Comparison of ENCODE assay signal across 8 cellular contexts in genomic region chr17:75632863-75633483, GRCh38. TPM values are rescaled to one million over a fixed set of nuclear protein-coding genes. Genes with fewer than 3 reads are reported as not detected.
DNase-seq lines count a peak whose midpoint lies in the region; ATAC-seq and TF ChIP-seq lines count a peak whose summit lies in the region.

Gene SMIM5 (plus strand): TSS chr17:75633434. CDS start chr17:75640202, 6,768 bp downstream.

- H3K27me3 Mint-ChIP-seq in chondrocyte (ENCODE audit: low read depth): no peaks in the 10 kb centered on the region

- DNase-seq in AG09319 (ENCODE audit: extremely low read depth, low read depth) (peak; percentile 63), NCI-H2196 (lab: John Stamatoyannopoulos, UW; ENCODE audit: unreplicated experiment) (peak; percentile 73), chondrocyte (ENCODE audit: low spot score) (no peak), kidney tubule cell (ENCODE audit: low spot score) (peak; percentile 94)
- DNase-seq in activated CD4-positive, alpha-beta T cell treated with anti-CD3 and anti-CD28 coated beads for 4 hours: peak; percentile 79 to 82
- DNase-seq in stimulated activated CD4-positive, alpha-beta T cell treated with anti-CD3 and anti-CD28 coated beads, Interleukin-12 subunit alpha, Interleukin-12 subunit beta, amount 100 ng/mL, for 48 hours (ENCODE audit: low read depth in 2 of 3, low spot score in 1 of 3): peak; percentile 72 to 80 (median 79)

- TF ChIP-seq CTCF in AG09319 (IDR thresholded peaks at IDR 0.05; ENCODE audit: low read depth, low read length): peak; percentile 95
- TF ChIP-seq CTCF in chondrocyte (IDR thresholded peaks at IDR 0.05): peak; percentile 92

- H3K27ac Mint-ChIP-seq in chondrocyte (ENCODE audit: unreplicated experiment): peak within 1 kb of the TSS; percentile 85

- no peaks in the 10 kb centered on the region for H3K36me3 Mint-ChIP-seq in chondrocyte (ENCODE audit: low read depth)

- H3K4me3 Mint-ChIP-seq in chondrocyte (ENCODE audit: unreplicated experiment): no peak within 1 kb of the TSS

- H3K4me1 Mint-ChIP-seq in chondrocyte (ENCODE audit: low read depth): peaks cover 18% of the 10 kb centered on the region

- ATAC-seq in GM19351 (IDR thresholded peaks at IDR 0.05; ENCODE audit: unreplicated experiment) (peak; percentile 60), GM21367 (IDR thresholded peaks at IDR 0.05; ENCODE audit: unreplicated experiment) (no peak)

- no peaks in the 10 kb centered on the region for H3K9me3 Mint-ChIP-seq in chondrocyte (ENCODE audit: low read depth)

RNA-seq across cellular contexts. Expression of gene SMIM5, which starts in this region (rescaled TPM):
- total RNA-seq in chondrocyte: 0.23 to 0.29 TPM in 2 of 3 replicates, not detected in the other
